In the genomic region with DNA sequence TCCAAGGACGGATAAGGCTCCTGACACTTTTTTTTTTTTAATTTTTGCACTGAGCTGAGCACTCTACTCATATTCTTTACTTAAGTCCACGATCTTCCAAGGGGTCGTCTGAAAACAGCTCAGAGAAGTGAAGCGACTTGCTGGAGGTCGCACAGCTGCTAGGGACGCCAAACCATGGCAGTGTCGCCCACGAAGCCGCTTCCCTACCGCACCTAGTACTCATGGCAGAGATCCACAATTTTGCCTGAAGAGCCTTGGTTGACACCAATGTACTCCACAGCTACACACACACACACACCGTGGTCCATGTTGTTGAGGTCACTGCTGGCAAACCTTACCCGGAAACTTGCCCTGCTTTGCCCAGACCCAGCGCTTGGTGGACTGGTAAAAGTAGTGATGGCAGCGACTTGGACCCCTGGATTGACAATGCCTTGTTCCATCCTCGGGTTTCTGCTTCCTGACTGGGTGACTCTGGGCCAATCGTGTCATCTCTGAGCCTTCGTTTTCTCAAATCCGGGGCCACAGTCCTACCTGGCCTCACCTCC, we compare ENCODE assay signal across 12 cellular contexts. TPM values are rescaled to one million over a fixed set of nuclear protein-coding genes. Genes with fewer than 3 reads are reported as not detected.
DNase-seq lines count a peak whose midpoint lies in the region; ATAC-seq and TF ChIP-seq lines count a peak whose summit lies in the region.
"Had no signal": no experiment of that assay in that cellular context is flagged by ENCODE, and none has a peak within 500 bp of the region (broad histone marks: within the 10 kb centered on the region; RNA-seq: fewer than 3 reads in every experiment).

No MANE protein-coding gene starts in this region.

- TF ChIP-seq CTCF in HFF-Myc (IDR thresholded peaks at IDR 0.05; ENCODE audit: low read depth, low read length, missing control alignments) (no peak), cardiac fibroblast (IDR thresholded peaks at IDR 0.05; ENCODE audit: low read depth, low read length) (no peak)

- POLR2A ChIA-PET in CD8-positive, alpha-beta memory T cell (lab: Charles Lee): no interaction called here

- DNase-seq in HFF-Myc (ENCODE audit: extremely low read depth, low read depth) (no peak), cardiac fibroblast (ENCODE audit: low read depth in 2 of 2) (no peak)
- DNase-seq in NK-92 treated with Interleukin-12 subunit alpha and Interleukin-12 subunit beta, amount 100 ng/mL, for 24 hours (lab: John Stamatoyannopoulos, UW): no peak
- DNase-seq in CD8-positive, alpha-beta memory T cell: no peak
- DNase-seq: activated naive CD8-positive, alpha-beta T cell treated with anti-CD3 and anti-CD28 coated beads, Interleukin-2, amount 10 ng/mL, durations not matched to agents 7 days and 5 days; stimulated activated CD4-positive, alpha-beta T cell treated with anti-CD3 and anti-CD28 coated beads, Interleukin-12 subunit alpha, Interleukin-12 subunit beta, amount 100 ng/mL, for 4 hours; stimulated activated naive CD8-positive, alpha-beta T cell treated with anti-CD3 and anti-CD28 coated beads, Interleukin-15, amount 100 ng/mL, for 72 hours had no signal

- H3K4me1 Mint-ChIP-seq in CD8-positive, alpha-beta memory T cell: peaks cover 8 to 14% (median 8%) of the 10 kb centered on the region in 3 donors

- peaks cover 0 to 4% (median 0%) of the 10 kb centered on the region in 5 donors for H3K9me3 Mint-ChIP-seq in CD8-positive, alpha-beta memory T cell
- H3K9me3 Mint-ChIP-seq: activated naive CD8-positive, alpha-beta T cell treated with anti-CD3 and anti-CD28 coated beads, Interleukin-2, amount 10 ng/mL, durations not matched to agents 7 days and 5 days; stimulated activated naive CD8-positive, alpha-beta T cell treated with anti-CD3 and anti-CD28 coated beads, Interleukin-15, amount 100 ng/mL, for 72 hours had no signal

- peaks cover 39 to 57% of the 10 kb centered on the region in 2 donors for H3K27me3 Mint-ChIP-seq in CD8-positive, alpha-beta memory T cell

- no peaks in the 10 kb centered on the region for H3K9me3 ChIP-seq in iPS-20b (ENCODE audit: insufficient read depth, low read depth, low read length)
- H3K9me3 ChIP-seq in skeletal muscle tissue (ENCODE audit: control insufficient read depth in 3 of 3, low read length in 3 of 3): no peaks in the 10 kb centered on the region
- H3K9me3 ChIP-seq in CD8-positive, alpha-beta memory T cell (ENCODE audit: low read length): no peaks in the 10 kb centered on the region

- peak overlapping the region in 1 of 7 donors; percentile 13 for H3K4me3 Mint-ChIP-seq in CD8-positive, alpha-beta memory T cell
- H3K4me3 Mint-ChIP-seq: activated naive CD8-positive, alpha-beta T cell treated with anti-CD3 and anti-CD28 coated beads, Interleukin-2, amount 10 ng/mL, durations not matched to agents 7 days and 5 days had no signal

- H3K36me3 ChIP-seq in iPS-20b (ENCODE audit: insufficient read depth, low read depth, low read length) (no peaks in the 10 kb centered on the region), skeletal muscle tissue (ENCODE audit: control insufficient read depth in 3 of 3, insufficient read depth in 3 of 3, low read length in 3 of 3) (no peaks in the 10 kb centered on the region)
- no peaks in the 10 kb centered on the region for H3K36me3 ChIP-seq in CD8-positive, alpha-beta memory T cell (ENCODE audit: insufficient read depth, low read length)

- H3K4me3 ChIP-seq in HFF-Myc (replicated peaks; ENCODE audit: low read depth, low read length): peak overlapping the region; percentile 50
- peak overlapping the region; percentile 27 to 36 for H3K4me3 ChIP-seq in cardiac fibroblast (replicated peaks in 1 of 2; ENCODE audit: low read depth in 2 of 2, low read length in 2 of 2)
- H3K4me3 ChIP-seq in iPS-20b (ENCODE audit: low read length): peak overlapping the region; percentile 77
- H3K4me3 ChIP-seq in skeletal muscle tissue (ENCODE audit: low read length in 3 of 3): peak overlapping the region; percentile 51 to 54 (median 54)
- no peak overlapping the region for H3K4me3 ChIP-seq in CD8-positive, alpha-beta memory T cell (ENCODE audit: low read length)

- peak overlapping the region; percentile 30; the same call in 1 of the 2 replicates for H3K9ac ChIP-seq in iPS-20b (ENCODE audit: low read depth, low read length)
- peak overlapping the region in 2 of 3 donors; percentile 50 to 57 for H3K9ac ChIP-seq in skeletal muscle tissue (ENCODE audit: low read depth in 1 of 3, low read length in 3 of 3)
- H3K9ac ChIP-seq: KMS-11 had no signal

- ATAC-seq in HG03108 (IDR thresholded peaks at IDR 0.05; ENCODE audit: unreplicated experiment) (no peak), HG03045 (IDR thresholded peaks at IDR 0.05; ENCODE audit: unreplicated experiment) (no peak)

- peaks cover 69% of the 10 kb centered on the region for H3K27me3 ChIP-seq in iPS-20b (ENCODE audit: insufficient read depth, low read length)
- peaks cover 15 to 35% (median 30%) of the 10 kb centered on the region in 3 donors for H3K27me3 ChIP-seq in skeletal muscle tissue (ENCODE audit: control insufficient read depth in 3 of 3, insufficient read depth in 3 of 3, low read length in 3 of 3)
- peaks cover 12% of the 10 kb centered on the region for H3K27me3 ChIP-seq in CD8-positive, alpha-beta memory T cell (ENCODE audit: insufficient read depth, low read length, poor library complexity, severe bottlenecking)

- H3K27ac ChIP-seq in iPS-20b (ENCODE audit: low read length) (no peak overlapping the region), skeletal muscle tissue (ENCODE audit: low read depth, low read length) (no peak overlapping the region)
- H3K27ac ChIP-seq in CD8-positive, alpha-beta memory T cell (ENCODE audit: low read depth, low read length): no peak overlapping the region
- H3K27ac ChIP-seq: KMS-11 had no signal

- CTCF ChIA-PET in CD8-positive, alpha-beta memory T cell (lab: Charles Lee): no interaction called here

- H3K4me1 ChIP-seq in iPS-20b (ENCODE audit: insufficient read depth, low read length): peaks cover 8% of the 10 kb centered on the region; the same call in 1 of the 2 replicates
- peaks cover 7 to 19% (median 16%) of the 10 kb centered on the region in 3 donors for H3K4me1 ChIP-seq in skeletal muscle tissue (ENCODE audit: control insufficient read depth in 3 of 3, insufficient read depth in 3 of 3, low read length in 3 of 3)
- no peaks in the 10 kb centered on the region for H3K4me1 ChIP-seq in CD8-positive, alpha-beta memory T cell (ENCODE audit: insufficient read depth, low read length)

- H3K36me3 Mint-ChIP-seq in CD8-positive, alpha-beta memory T cell: no peaks in the 10 kb centered on the region
- H3K36me3 Mint-ChIP-seq: activated naive CD8-positive, alpha-beta T cell treated with anti-CD3 and anti-CD28 coated beads, Interleukin-2, amount 10 ng/mL, durations not matched to agents 7 days and 5 days had no signal

- H3K27ac Mint-ChIP-seq in CD8-positive, alpha-beta memory T cell: no peak overlapping the region
- H3K27ac Mint-ChIP-seq: activated naive CD8-positive, alpha-beta T cell treated with anti-CD3 and anti-CD28 coated beads, Interleukin-2, amount 10 ng/mL, durations not matched to agents 7 days and 5 days; stimulated activated naive CD8-positive, alpha-beta T cell treated with anti-CD3 and anti-CD28 coated beads, Interleukin-15, amount 100 ng/mL, for 72 hours had no signal

RNA-seq across cellular contexts. Expression of gene SLIT3, which starts 0.5 kb away (rescaled TPM):
- total RNA-seq in skeletal muscle tissue: 7.8 TPM
- under 1 TPM; 0.49 to 0.72 TPM for total RNA-seq in CD8-positive, alpha-beta memory T cell
- not detected for polyA plus RNA-seq in CD8-positive, alpha-beta memory T cell
- total RNA-seq: activated naive CD8-positive, alpha-beta T cell treated with anti-CD3 and anti-CD28 coated beads, Interleukin-2, amount 10 ng/mL, durations not matched to agents 7 days and 5 days had no signal
